12 cellular contexts compared by ENCODE assay signal in genomic region chr12:122029620-122030426, GRCh38. TPM values are rescaled to one million over a fixed set of nuclear protein-coding genes. Genes with fewer than 3 reads are reported as not detected.
DNase-seq lines count a peak whose midpoint lies in the region; ATAC-seq, FAIRE-seq and TF ChIP-seq lines count a peak whose summit lies in the region.
"Had no signal": no experiment of that assay in that cellular context is flagged by ENCODE, and none has a peak within 500 bp of the region (broad histone marks: within the 10 kb centered on the region; RNA-seq: fewer than 3 reads in every experiment).

No MANE protein-coding gene starts in this region.

- no peak overlapping the region for H3K9ac ChIP-seq in astrocyte (ENCODE audit: low read length)

- H3K4me3 ChIP-seq in astrocyte (ENCODE audit: insufficient read depth, low read depth, low read length): no peak overlapping the region
- no peak overlapping the region for H3K4me3 ChIP-seq in right atrium auricular region
- no peak overlapping the region for H3K4me3 ChIP-seq in spleen

- H3K79me2 ChIP-seq in astrocyte (ENCODE audit: insufficient read depth, low read length): peaks cover 37% of the 10 kb centered on the region

- H3K27ac ChIP-seq in astrocyte (ENCODE audit: low read depth, low read length) (no peak overlapping the region), right atrium auricular region (peak overlapping the region; percentile 27 to 41), spleen (peak overlapping the region in 5 of 8 donors; percentile 33 to 61 (median 49))
- H3K27ac ChIP-seq: VCaP had no signal

- H3K36me3 Mint-ChIP-seq in astrocyte (ENCODE audit: low read depth, unreplicated experiment): peaks cover 1% of the 10 kb centered on the region

- H3K9me3 Mint-ChIP-seq in astrocyte (ENCODE audit: unreplicated experiment): no peaks in the 10 kb centered on the region
- H3K9me3 Mint-ChIP-seq: stimulated activated naive CD8-positive, alpha-beta T cell treated with anti-CD3 and anti-CD28 coated beads, Interleukin-15, Interleukin-2, amounts not matched to agents 100 ng/mL and 50 ng/mL, for 24 hours had no signal

- peaks cover 7% of the 10 kb centered on the region for H3K4me1 Mint-ChIP-seq in astrocyte (ENCODE audit: low read depth, unreplicated experiment)

- H4K20me1 ChIP-seq in astrocyte (ENCODE audit: insufficient read depth, low read length): peaks cover 33% of the 10 kb centered on the region

- H3K27me3 ChIP-seq in astrocyte (ENCODE audit: insufficient read depth, low read length): no peaks in the 10 kb centered on the region
- H3K27me3 ChIP-seq in right atrium auricular region: no peaks in the 10 kb centered on the region
- H3K27me3 ChIP-seq in spleen (replicated peaks in 1 of 7): no peaks in the 10 kb centered on the region

- TF ChIP-seq CTCF in astrocyte (IDR thresholded peaks at IDR 0.05; ENCODE audit: insufficient read depth, low read depth, low read length) (no peak), right atrium auricular region (IDR thresholded peaks at IDR 0.05) (no peak), spleen (IDR thresholded peaks at IDR 0.05 in 8 of 11, conservative IDR thresholded peaks at IDR 0.05 in 3 of 11) (no peak)

- H3K27ac Mint-ChIP-seq in astrocyte (ENCODE audit: unreplicated experiment): peak overlapping the region; percentile 81
- H3K27ac Mint-ChIP-seq: stimulated activated naive CD8-positive, alpha-beta T cell treated with anti-CD3 and anti-CD28 coated beads, Interleukin-15, Interleukin-2, amounts not matched to agents 100 ng/mL and 50 ng/mL, for 24 hours had no signal

- 65 to 83% (median 68%) methylated on average over 19 to 28 of the region's 28 CpGs for WGBS in spleen, 5 donors

- ATAC-seq in GM19351 (IDR thresholded peaks at IDR 0.05; ENCODE audit: unreplicated experiment): peak; percentile 19
- ATAC-seq in GM21526 (IDR thresholded peaks at IDR 0.05; ENCODE audit: low FRiP score, unreplicated experiment): no peak

- DNase-seq in astrocyte (ENCODE audit: low read depth) (no peak), right atrium auricular region (ENCODE audit: low spot score) (no peak), spleen (no peak), NCI-H82 treated with DMSO at 0.1 percent for 48 hours (lab: John Stamatoyannopoulos, UW; ENCODE audit: unreplicated experiment) (no peak), NCI-H748 treated with DMSO at 0.1 percent for 48 hours (lab: John Stamatoyannopoulos, UW) (no peak), T-helper 2 cell (no peak)
- DNase-seq: NCI-H2081 treated with DMSO at 0.1 percent for 48 hours had no signal

- no peak for FAIRE-seq in astrocyte (lab: Jason Lieb, UNC)
- FAIRE-seq: RCC 7860 had no signal

- H3K27me3 Mint-ChIP-seq in astrocyte (ENCODE audit: low read depth, unreplicated experiment): no peaks in the 10 kb centered on the region

- intact Hi-C loops in spleen (cut with DNase I; ENCODE audit: low total_unique reads): loop anchor here (5.0 kb wide), 1 partner anchor 113 kb away; the partner anchor contains the start of gene CFAP251

- no peak overlapping the region for H3K4me2 ChIP-seq in astrocyte (ENCODE audit: low read length)

- H2AFZ ChIP-seq in astrocyte (ENCODE audit: low read depth, low read length): no peak overlapping the region

- H3K4me3 Mint-ChIP-seq in astrocyte (ENCODE audit: unreplicated experiment): no peak overlapping the region
- H3K4me3 Mint-ChIP-seq: stimulated activated naive CD8-positive, alpha-beta T cell treated with anti-CD3 and anti-CD28 coated beads, Interleukin-15, Interleukin-2, amounts not matched to agents 100 ng/mL and 50 ng/mL, for 24 hours had no signal

- H3K36me3 ChIP-seq in astrocyte (ENCODE audit: insufficient read depth, low read length): no peaks in the 10 kb centered on the region
- H3K36me3 ChIP-seq in right atrium auricular region: no peaks in the 10 kb centered on the region
- H3K36me3 ChIP-seq in spleen: peaks cover 0 to 3% (median 0%) of the 10 kb centered on the region in 6 donors

- TF ChIP-seq POLR2A in spleen (IDR thresholded peaks at IDR 0.05): no peak

- no peaks in the 10 kb centered on the region for H3K9me3 ChIP-seq in astrocyte (ENCODE audit: insufficient read depth, low read depth, low read length)
- H3K9me3 ChIP-seq in right atrium auricular region: no peaks in the 10 kb centered on the region
- no peaks in the 10 kb centered on the region for H3K9me3 ChIP-seq in spleen

- peaks cover 16% of the 10 kb centered on the region for H3K4me1 ChIP-seq in astrocyte (ENCODE audit: insufficient read depth, low read length)
- H3K4me1 ChIP-seq in right atrium auricular region: peaks cover 0 to 19% of the 10 kb centered on the region in 2 donors
- H3K4me1 ChIP-seq in spleen: peaks cover 3 to 79% (median 34%) of the 10 kb centered on the region in 6 donors

RNA-seq across cellular contexts. Expression of gene BCL7A, which starts 8.1 kb away (rescaled TPM):
- total RNA-seq in astrocyte: 8.5 and 9.6 TPM in 2 replicates
- total RNA-seq in right atrium auricular region: 10 to 100 TPM; 11.5 to 21.2 TPM
- 10 to 100 TPM in 1 of 7 donors, 1 to 10 TPM in 6; 4.2 to 10.1 (median 8.1) TPM for total RNA-seq in spleen
- 1 to 10 TPM; 2.5 to 4.8 (median 3.8) TPM for polyA plus RNA-seq in spleen

RNA-seq across cellular contexts. Expression of gene MLXIP, which starts 48.7 kb away (rescaled TPM):
- total RNA-seq in astrocyte (62.5 and 73.4 TPM in 2 replicates), right atrium auricular region (10 to 100 TPM; 14.2 to 24.1 TPM), spleen (10 to 100 TPM; 56.1 to 97.1 (median 79.7) TPM)
- polyA plus RNA-seq in spleen: 10 to 100 TPM in 2 of 3 donors, 1 to 10 TPM in 1; 7.8 to 28.3 (median 11.5) TPM
